In the genomic region with DNA sequence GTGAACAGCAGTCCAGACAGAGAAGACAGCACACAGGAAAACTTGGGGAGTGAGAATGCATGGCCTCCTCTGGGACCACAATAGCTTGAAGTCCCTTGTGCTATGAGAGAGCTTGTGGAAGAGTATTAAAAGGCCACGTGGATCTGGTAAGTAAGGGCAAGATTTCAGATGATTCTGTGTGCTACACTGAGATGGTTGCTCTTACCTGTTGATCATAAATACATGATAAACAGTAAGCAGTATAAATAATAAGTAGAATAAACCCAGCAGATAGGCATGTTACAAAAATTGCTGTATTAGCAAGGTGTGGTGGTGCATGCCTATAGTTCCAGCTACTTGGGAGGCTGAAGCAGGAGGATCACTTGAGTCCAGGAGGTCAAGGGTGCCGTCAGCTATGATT, we compare ENCODE assay signal across 35 cellular contexts.
"Had no signal": no experiment of that assay in that cellular context is flagged by ENCODE, and none has a peak within 500 bp of the region (broad histone marks: within the 10 kb centered on the region; RNA-seq: fewer than 3 reads in every experiment).

No MANE protein-coding gene starts in this region.

- H3K9me3 ChIP-seq: MG63 had no signal

- H3K4me3 ChIP-seq: MG63 had no signal

- H3K36me3 ChIP-seq: MG63 had no signal

- DNase-seq: Karpas-422, Kasumi-1, MG63, MM.1S, MV-4-11, NCI-H1048, NCI-H1092, NCI-H1092 treated with DMSO at 0.1 percent for 48 hours, NCI-H1105, NCI-H1105 treated with DMSO at 0.1 percent for 48 hours, NCI-H1417, NCI-H1417 treated with DMSO at 0.1 percent for 48 hours, NCI-H1436, NCI-H1436 treated with DMSO at 0.1 percent for 48 hours, NCI-H146, NCI-H1694, NCI-H1694 treated with DMSO at 0.1 percent for 48 hours, NCI-H187, NCI-H187 treated with DMSO at 0.1 percent for 48 hours, NCI-H1930, NCI-H2029, NCI-H2029 treated with DMSO at 0.1 percent for 48 hours, NCI-H2081, NCI-H2081 treated with DMSO at 0.1 percent for 48 hours, NCI-H2107, NCI-H2171, NCI-H2171 treated with DMSO at 0.1 percent for 48 hours, NCI-H2227 treated with DMSO at 0.1 percent for 48 hours, NCI-H226, NCI-H345, NCI-H446, NCI-H446 treated with DMSO at 0.1 percent for 48 hours, NCI-H510A, NCI-H510A treated with DMSO at 0.1 percent for 48 hours, NCI-H524 had no signal
